8 cellular contexts compared by ENCODE assay signal in genomic region chr17:74199306-74200092, GRCh38. TPM values are rescaled to one million over a fixed set of nuclear protein-coding genes. Genes with fewer than 3 reads are reported as not detected.
A peak's percentile ranks its signal among the peaks of the same experiment; 100 is the strongest.
DNase-seq lines count a peak whose midpoint lies in the region; ATAC-seq and TF ChIP-seq lines count a peak whose summit lies in the region.

No MANE protein-coding gene starts in this region.

- peaks cover 8 to 38% (median 24%) of the 10 kb centered on the region in 5 donors for H3K27me3 Mint-ChIP-seq in naive thymus-derived CD4-positive, alpha-beta T cell

- TF ChIP-seq POLR2A in erythroblast (IDR thresholded peaks at IDR 0.05; ENCODE audit: low read length) (no peak), tibial nerve (IDR thresholded peaks at IDR 0.05) (no peak)

- no peak overlapping the region for H3K4me3 ChIP-seq in BJ (ENCODE audit: low read depth, low read length)
- H3K4me3 ChIP-seq in OCI-LY3 (ENCODE audit: low read length), result no peak overlapping the region
- no peak overlapping the region for H3K4me3 ChIP-seq in naive thymus-derived CD4-positive, alpha-beta T cell (ENCODE audit: low read length)
- H3K4me3 ChIP-seq in tibial nerve, result no peak overlapping the region

- H4K20me1 ChIP-seq in OCI-LY3 (ENCODE audit: insufficient read depth, low read length), result no peaks in the 10 kb centered on the region

- peaks cover 0 to 5% (median 0%) of the 10 kb centered on the region in 11 donors for H3K9me3 Mint-ChIP-seq in naive thymus-derived CD4-positive, alpha-beta T cell

- CTCF ChIA-PET in BJ (lab: Yijun Ruan, JAX), result interaction anchor here (0.6 to 5.7 kb wide), 26 partner anchors 9 to 1531 kb away, joined by 3 to 75 read pairs (median 4); partner anchors contain the start of gene TTYH2
- CTCF ChIA-PET in naive thymus-derived CD4-positive, alpha-beta T cell (lab: Charles Lee), result interaction anchor here (0.6 to 2.2 kb wide), 4 partner anchors 8 to 771 kb away, joined by 3 to 7 read pairs (median 4); no protein-coding TSS in a partner anchor

- H3K36me3 ChIP-seq in BJ (ENCODE audit: control insufficient read depth, insufficient read depth, low read length), result no peaks in the 10 kb centered on the region
- peaks cover 7% of the 10 kb centered on the region for H3K36me3 ChIP-seq in OCI-LY3 (replicated peaks; ENCODE audit: low read depth, low read length)
- peaks cover 0 to 7% (median 0%) of the 10 kb centered on the region in 3 experiments for H3K36me3 ChIP-seq in naive thymus-derived CD4-positive, alpha-beta T cell (ENCODE audit: control insufficient read depth in 2 of 3, insufficient read depth in 3 of 3, low read length in 3 of 3)
- H3K36me3 ChIP-seq in tibial nerve, result no peaks in the 10 kb centered on the region

- H3K9ac ChIP-seq in OCI-LY3 (ENCODE audit: low read length), result no peak overlapping the region

- H3K4me1 ChIP-seq in OCI-LY3 (ENCODE audit: low read length) (0 out of 2 replicates have a peak, but pooled peaks cover 4% of the 10 kb centered on the region), tibial nerve (peaks cover 0 to 28% (median 2%) of the 10 kb centered on the region in 4 donors)
- H3K4me1 ChIP-seq in naive thymus-derived CD4-positive, alpha-beta T cell (ENCODE audit: control insufficient read depth in 2 of 2, insufficient read depth in 2 of 2, low read length in 2 of 2), result peaks cover 5 to 7% of the 10 kb centered on the region in 2 donors

- peak overlapping the region in 5 of 10 donors; percentile 16 to 53 (median 34) for H3K4me3 Mint-ChIP-seq in naive thymus-derived CD4-positive, alpha-beta T cell

- no peaks in the 10 kb centered on the region for H3K9me3 ChIP-seq in OCI-LY3 (ENCODE audit: insufficient read depth, low read length)
- H3K9me3 ChIP-seq in naive thymus-derived CD4-positive, alpha-beta T cell (ENCODE audit: control insufficient read depth in 2 of 3, low read length in 3 of 3), result no peaks in the 10 kb centered on the region
- no peaks in the 10 kb centered on the region for H3K9me3 ChIP-seq in tibial nerve

- peaks cover 11% of the 10 kb centered on the region for H3K79me2 ChIP-seq in OCI-LY3 (ENCODE audit: low read length)

- WGBS in tibial nerve, 2 donors, result 22 to 27% methylated on average over 30 to 34 of the region's 35 CpGs

- H3K27ac ChIP-seq in OCI-LY3 (ENCODE audit: low read length) (no peak overlapping the region), tibial nerve (no peak overlapping the region)
- H3K27ac ChIP-seq in naive thymus-derived CD4-positive, alpha-beta T cell (ENCODE audit: low read depth, low read length), result no peak overlapping the region

- ATAC-seq in naive thymus-derived CD4-positive, alpha-beta T cell, result peak; percentile 58

- DNase-seq in BJ (ENCODE audit: low read depth) (no peak), HCEC 1CT (peak; percentile 51), erythroblast (lab: John Stamatoyannopoulos, UW) (peak; percentile 57 to 75), tibial nerve (ENCODE audit: low spot score in 2 of 2) (peak; percentile 47 to 61), amniotic stem cell (lab: John Stamatoyannopoulos, UW) (no peak)
- peak; percentile 71 for DNase-seq in activated T-cell treated with anti-CD3 and anti-CD28 coated beads, Interleukin-2, amount 50 U/mL, for 1 hour
- peak; percentile 32 to 79 (median 56) for DNase-seq in naive thymus-derived CD4-positive, alpha-beta T cell

- peaks cover 22% of the 10 kb centered on the region for H3K27me3 ChIP-seq in BJ (ENCODE audit: control insufficient read depth, insufficient read depth, low read length)
- peaks cover 25% of the 10 kb centered on the region for H3K27me3 ChIP-seq in OCI-LY3 (ENCODE audit: low read depth, low read length)
- peaks cover 0 to 5% of the 10 kb centered on the region in 2 donors for H3K27me3 ChIP-seq in naive thymus-derived CD4-positive, alpha-beta T cell (ENCODE audit: control insufficient read depth in 2 of 2, insufficient read depth in 2 of 2, low read length in 2 of 2)
- H3K27me3 ChIP-seq in tibial nerve, result peaks cover 0 to 63% of the 10 kb centered on the region in 2 donors

- peak; percentile 97 for TF ChIP-seq CTCF in BJ (IDR thresholded peaks at IDR 0.05; ENCODE audit: insufficient read depth, low read depth, low read length)
- TF ChIP-seq CTCF in OCI-LY3 (IDR thresholded peaks at IDR 0.05; ENCODE audit: low read depth, low read length), result peak; percentile 85
- TF ChIP-seq CTCF in tibial nerve (IDR thresholded peaks at IDR 0.05), result peak; percentile 78 to 93 (median 92)

- H3K27ac Mint-ChIP-seq in naive thymus-derived CD4-positive, alpha-beta T cell, result peak overlapping the region in 2 of 9 donors; percentile 14 to 58

- H3K36me3 Mint-ChIP-seq in naive thymus-derived CD4-positive, alpha-beta T cell, result peaks cover 0 to 4% (median 3%) of the 10 kb centered on the region in 5 donors

- peak overlapping the region; percentile 47 for H3K4me2 ChIP-seq in OCI-LY3 (ENCODE audit: low read length)

- intact Hi-C loops in naive thymus-derived CD4-positive, alpha-beta T cell (cut with micrococcal nuclease), result loop anchor here (5.0 to 10.0 kb wide), 5 partner anchors 555 to 1472 kb away; partner anchors contain the start of genes CDC42EP4 (in 1 of the 2) and COG1 (in 1 of the 2)

- no peak overlapping the region for H2AFZ ChIP-seq in OCI-LY3 (ENCODE audit: low read depth, low read length)

- H3K4me1 Mint-ChIP-seq in naive thymus-derived CD4-positive, alpha-beta T cell, result peaks cover 6 to 22% (median 13%) of the 10 kb centered on the region in 7 donors

- no peak for TF ChIP-seq EP300 in tibial nerve (IDR thresholded peaks at IDR 0.05)

- POLR2A ChIA-PET in BJ (lab: Charles Lee), result no interaction called here
- POLR2A ChIA-PET in naive thymus-derived CD4-positive, alpha-beta T cell (lab: Charles Lee), result no interaction called here

RNA-seq across cellular contexts. Expression of gene RPL38, which starts 4.0 kb away (rescaled TPM):
- polyA plus RNA-seq in BJ (2011; rRNA removed), result 1,841 and 2,079 TPM in 2 replicates
- polyA minus RNA-seq in BJ (2011; rRNA and poly(A)+ RNA removed), result 279 and 306 TPM in 2 replicates
- total RNA-seq in naive thymus-derived CD4-positive, alpha-beta T cell, result 1,000 to 10,000 TPM; 1,097 to 2,553 (median 2,002) TPM
- 1,000 to 10,000 TPM; 1,479 to 2,523 TPM for polyA plus RNA-seq in naive thymus-derived CD4-positive, alpha-beta T cell
- total RNA-seq in tibial nerve, result 100 to 1,000 TPM; 284 to 366 (median 363) TPM

RNA-seq across cellular contexts. Expression of gene TTYH2, which starts 13.9 kb away (rescaled TPM):
- polyA plus RNA-seq in BJ (2011; rRNA removed), result 1.0 and 2.7 TPM in 2 replicates
- 1.1 and 4.1 TPM in 2 replicates for polyA minus RNA-seq in BJ (2011; rRNA and poly(A)+ RNA removed)
- total RNA-seq in naive thymus-derived CD4-positive, alpha-beta T cell, result 10 to 100 TPM in 2 of 5 experiments, 1 to 10 TPM in 3; 5.5 to 15.8 (median 9.9) TPM
- polyA plus RNA-seq in naive thymus-derived CD4-positive, alpha-beta T cell, result 1 to 10 TPM; 1.9 to 2.0 TPM
- 10 to 100 TPM; 22.6 to 37.2 (median 26.4) TPM for total RNA-seq in tibial nerve

Comparison
In these comparisons a context has a peak if more than half of its experiments do, and no peak if none do; other contexts are left out.
1. DNase-seq: peak in HCEC 1CT (single experiment), activated T-cell treated with anti-CD3 and anti-CD28 coated beads, Interleukin-2, amount 50 U/mL, for 1 hour (single experiment), erythroblast (2 of 2), naive thymus-derived CD4-positive, alpha-beta T cell (9 of 9) and tibial nerve (2 of 2); none in BJ (single experiment) and amniotic stem cell (single experiment).
2. Peak in every context shown above with its lines, with median percentiles within 50 percentile points of each other: CTCF ChIP-seq.